ENCODE assay signal across 21 cellular contexts in genomic region chr11:29782447-29782846, GRCh38.
"Had no signal": no experiment of that assay in that cellular context is flagged by ENCODE, and none has a peak within 500 bp of the region (broad histone marks: within the 10 kb centered on the region; RNA-seq: fewer than 3 reads in every experiment).

No MANE protein-coding gene starts in this region.

- H3K36me3 ChIP-seq: heart left ventricle, neural progenitor cell had no signal

- ATAC-seq: activated CD4-positive, CD25-positive, alpha-beta regulatory T cell treated with anti-CD3 and anti-CD28 coated beads, Interleukin-2, amount 50 U/mL, for 24 hours; activated naive CD8-positive, alpha-beta T cell treated with anti-CD3 and anti-CD28 coated beads, Interleukin-2, amount 50 U/mL, for 24 hours; effector memory CD8-positive, alpha-beta T cell; heart left ventricle; natural killer cell; sciatic nerve; stimulated activated naive CD8-positive, alpha-beta T cell treated with anti-CD3 and anti-CD28 coated beads, Interleukin-15, Interleukin-2, amounts not matched to agents 100 U/mL and 50 U/mL, for 24 hours had no signal

- H3K4me3 ChIP-seq: heart left ventricle, neural progenitor cell, skin epidermis had no signal

- H3K9me3 ChIP-seq: heart left ventricle had no signal

- DNase-seq: activated CD4-positive, alpha-beta memory T cell treated with anti-CD3 and anti-CD28 coated beads for 36 hours; activated CD4-positive, alpha-beta T cell treated with anti-CD3 and anti-CD28 coated beads for 48 hours; activated naive CD8-positive, alpha-beta T cell treated with anti-CD3 and anti-CD28 coated beads, Interleukin-2, amount 50 U/mL, for 24 hours; activated T-cell treated with anti-CD3 and anti-CD28 coated beads, Interleukin-2, amount 50 U/mL, for 48 hours; dermis blood vessel endothelial cell; effector memory CD8-positive, alpha-beta T cell; erythroblast; immature natural killer cell; natural killer cell; retina; stimulated activated CD4-positive, alpha-beta T cell treated with anti-CD3 and anti-CD28 coated beads, Interleukin-12 subunit alpha, Interleukin-12 subunit beta, amount 100 ng/mL, for 4 hours; stimulated activated CD4-positive, alpha-beta T cell treated with anti-CD3 and anti-CD28 coated beads, Interleukin-4, amount 100 ng/mL, for 1 hour; stimulated activated naive CD8-positive, alpha-beta T cell treated with anti-CD3 and anti-CD28 coated beads, Interleukin-15, Interleukin-2, amounts not matched to agents 100 U/mL and 50 U/mL, for 24 hours; SW 1271; T-helper 9 cell had no signal

- H3K27ac ChIP-seq: neural progenitor cell, skin epidermis, VCaP had no signal

- H3K27me3 ChIP-seq: heart left ventricle, neural progenitor cell had no signal
